Comparison of ENCODE assay signal across 13 cellular contexts in genomic region chr10:131790021-131790420, GRCh38.
DNase-seq lines count a peak whose midpoint lies in the region; ATAC-seq and TF ChIP-seq lines count a peak whose summit lies in the region.
"Had no signal": no experiment of that assay in that cellular context is flagged by ENCODE, and none has a peak within 500 bp of the region (broad histone marks: within the 10 kb centered on the region; RNA-seq: fewer than 3 reads in every experiment).

No MANE protein-coding gene starts in this region.

- no peaks in the 10 kb centered on the region for H3K79me2 ChIP-seq in HCT116 (ENCODE audit: insufficient read depth, low read length)

- H3K9me2 ChIP-seq in HCT116 (ENCODE audit: insufficient read depth): no peaks in the 10 kb centered on the region

- H3K9me3 Mint-ChIP-seq in activated CD4-positive, alpha-beta T cell treated with anti-CD3 and anti-CD28 coated beads for 36 hours (ENCODE audit: low read depth): no peaks in the 10 kb centered on the region

- TF ChIP-seq POLR2A in HCT116 (IDR thresholded peaks at IDR 0.05; ENCODE audit: borderline replicate concordance, extremely low read depth, insufficient read depth, insufficient read length): no peak

- CTCF ChIA-PET in activated CD4-positive, alpha-beta T cell treated with anti-CD3 and anti-CD28 coated beads for 36 hours (lab: Charles Lee): no interaction called here
- CTCF ChIA-PET in HCT116 (lab: Charles Lee): no interaction called here

- H3K4me1 ChIP-seq in HCT116 (ENCODE audit: control insufficient read depth in 1 of 2, insufficient read depth in 2 of 2, low read length in 2 of 2): no peaks in the 10 kb centered on the region
- H3K4me1 ChIP-seq: upper lobe of left lung had no signal

- H3K27ac Mint-ChIP-seq in activated CD4-positive, alpha-beta T cell treated with anti-CD3 and anti-CD28 coated beads for 36 hours: no peak overlapping the region
- H3K27ac Mint-ChIP-seq: T-helper 17 cell had no signal

- H3K36me3 Mint-ChIP-seq in activated CD4-positive, alpha-beta T cell treated with anti-CD3 and anti-CD28 coated beads for 36 hours (ENCODE audit: low read depth): no peaks in the 10 kb centered on the region

- ATAC-seq in activated CD4-positive, alpha-beta T cell treated with anti-CD3 and anti-CD28 coated beads for 36 hours: peak; percentile 47
- no peak for ATAC-seq in HCT116
- no peak for ATAC-seq in GM19463 (IDR thresholded peaks at IDR 0.05; ENCODE audit: unreplicated experiment)
- ATAC-seq: T-helper 17 cell had no signal

- RAD21 ChIA-PET in HCT116 (lab: Charles Lee; ENCODE audit: low non-redundant PET in 1 of 2, low total read pairs in 2 of 2, uncharacterized antibody in 2 of 2, unreplicated experiment in 2 of 2): no interaction called here

- H3K27me3 Mint-ChIP-seq in activated CD4-positive, alpha-beta T cell treated with anti-CD3 and anti-CD28 coated beads for 36 hours: peaks cover 13% of the 10 kb centered on the region

- H3K9me3 ChIP-seq in HCT116 (ENCODE audit: control insufficient read depth in 1 of 2, insufficient read depth in 1 of 2, low read depth in 1 of 2, low read length in 2 of 2): no peaks in the 10 kb centered on the region
- H3K9me3 ChIP-seq: upper lobe of left lung had no signal

- no peak for TF ChIP-seq CTCF in HCT116 (IDR thresholded peaks at IDR 0.05 in 2 of 3, conservative IDR thresholded peaks at IDR 0.05 in 1 of 3; ENCODE audit: borderline replicate concordance in 1 of 3, insufficient read depth in 1 of 3, low read depth in 2 of 3, low read length in 2 of 3)

- intact Hi-C loops in activated CD4-positive, alpha-beta T cell treated with anti-CD3 and anti-CD28 coated beads for 36 hours (cut with DNase I, micrococcal nuclease): no loop called here
- intact Hi-C loops in HCT116 (cut with micrococcal nuclease): no loop called here

- no peaks in the 10 kb centered on the region for H3K36me3 ChIP-seq in HCT116 (ENCODE audit: control insufficient read depth in 1 of 2, insufficient read depth in 2 of 2, low read length in 2 of 2)
- H3K36me3 ChIP-seq: upper lobe of left lung had no signal

- POLR2A ChIA-PET in activated CD4-positive, alpha-beta T cell treated with anti-CD3 and anti-CD28 coated beads for 36 hours (lab: Charles Lee): no interaction called here
- POLR2A ChIA-PET in HCT116 (lab: Charles Lee): no interaction called here

- no TSS peak for BruUV-seq in HCT116 (replicated peaks; lab: Mats Ljungman, UMichigan)

- H3K4me3 ChIP-seq in HCT116 (replicated peaks in 1 of 2; ENCODE audit: low read depth in 1 of 2, low read length in 2 of 2): no peak overlapping the region
- H3K4me3 ChIP-seq: upper lobe of left lung had no signal

- TF ChIP-seq RAD21 in HCT116 (IDR thresholded peaks at IDR 0.05; ENCODE audit: low read depth): no peak

- H4K20me1 ChIP-seq in HCT116 (ENCODE audit: insufficient read depth): no peaks in the 10 kb centered on the region

- peak; percentile 74 for DNase-seq in activated CD4-positive, alpha-beta T cell treated with anti-CD3 and anti-CD28 coated beads for 36 hours
- no peak for DNase-seq in activated CD4-positive, alpha-beta T cell treated with anti-CD3 and anti-CD28 coated beads, Interleukin-2, amount 50 U/mL, for 4 hours
- DNase-seq in HCT116 (ENCODE audit: low read depth, low spot score) (peak; percentile 46), NCI-H69 (lab: John Stamatoyannopoulos, UW) (no peak), cortex of kidney (lab: John Stamatoyannopoulos, UW) (no peak)
- peak; percentile 57 to 59 for DNase-seq in activated T-cell treated with anti-CD3 and anti-CD28 coated beads, Interleukin-2, amount 50 U/mL, for 48 hours
- DNase-seq in stimulated activated CD4-positive, alpha-beta T cell treated with anti-CD3 and anti-CD28 coated beads, Interleukin-2, amount 100 ng/mL, for 48 hours: peak; percentile 23 to 29
- DNase-seq: hippocampal formation, NCI-H1105, T-helper 17 cell had no signal

- no peak overlapping the region for H3K27ac ChIP-seq in HCT116 (ENCODE audit: low read depth, low read length)
- H3K27ac ChIP-seq: epithelial cell of prostate, upper lobe of left lung had no signal

- H3K4me1 Mint-ChIP-seq in activated CD4-positive, alpha-beta T cell treated with anti-CD3 and anti-CD28 coated beads for 36 hours: no peaks in the 10 kb centered on the region

- no peak overlapping the region for H3K4me2 ChIP-seq in HCT116 (ENCODE audit: low read length)

- no peak overlapping the region for H2AFZ ChIP-seq in HCT116 (ENCODE audit: low read depth, low read length, poor library complexity, severe bottlenecking)

- H3K4me3 Mint-ChIP-seq in activated CD4-positive, alpha-beta T cell treated with anti-CD3 and anti-CD28 coated beads for 36 hours: no peak overlapping the region
- H3K4me3 Mint-ChIP-seq: T-helper 17 cell had no signal

- no peak overlapping the region for H3K9ac ChIP-seq in HCT116 (ENCODE audit: low read length)

- H3K27me3 ChIP-seq in HCT116 (ENCODE audit: insufficient read depth, low read length): no peaks in the 10 kb centered on the region
- H3K27me3 ChIP-seq: upper lobe of left lung had no signal

TF ChIP-seq in HCT116, 20 proteins besides CTCF, POLR2A, EP300 and RAD21:
- TF ChIP-seq EZH2phosphoT487 (IDR thresholded peaks at IDR 0.05; ENCODE audit: borderline replicate concordance) (no peak), POLR2AphosphoS5 (IDR thresholded peaks at IDR 0.05; ENCODE audit: low read depth, low read length) (no peak), SIN3A (IDR thresholded peaks at IDR 0.05; ENCODE audit: low read depth) (no peak), JUND (IDR thresholded peaks at IDR 0.05) (no peak), CEBPB (IDR thresholded peaks at IDR 0.05; ENCODE audit: low read depth) (no peak), ZBTB33 (IDR thresholded peaks at IDR 0.05; ENCODE audit: extremely low read depth, insufficient replicate concordance, low read length) (no peak), ZFX (IDR thresholded peaks at IDR 0.05) (no peak), ELF1 (IDR thresholded peaks at IDR 0.05; ENCODE audit: borderline replicate concordance, low read depth) (no peak), SP1 (IDR thresholded peaks at IDR 0.05; ENCODE audit: low read depth) (peak; percentile 49), TCF7L2 (IDR thresholded peaks at IDR 0.05; ENCODE audit: borderline replicate concordance, extremely low read depth, insufficient read depth, insufficient read length) (no peak), CBX3 (IDR thresholded peaks at IDR 0.05; ENCODE audit: low read depth) (no peak), SRF (IDR thresholded peaks at IDR 0.05; ENCODE audit: low read depth) (no peak)
- TF ChIP-seq, protein P1, sequence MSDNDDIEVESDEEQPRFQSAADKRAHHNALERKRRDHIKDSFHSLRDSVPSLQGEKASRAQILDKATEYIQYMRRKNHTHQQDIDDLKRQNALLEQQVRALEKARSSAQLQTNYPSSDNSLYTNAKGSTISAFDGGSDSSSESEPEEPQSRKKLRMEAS (IDR thresholded peaks at IDR 0.05): 0 out of 2 replicates have a peak, but pooled peaks have one; percentile 19

Comparison
In these comparisons a context has a peak if more than half of its experiments do, and no peak if none do; other contexts are left out.
1. DNase-seq: peak in activated CD4-positive, alpha-beta T cell treated with anti-CD3 and anti-CD28 coated beads for 36 hours (single experiment), HCT116 (single experiment), activated T-cell treated with anti-CD3 and anti-CD28 coated beads, Interleukin-2, amount 50 U/mL, for 48 hours (2 of 2) and stimulated activated CD4-positive, alpha-beta T cell treated with anti-CD3 and anti-CD28 coated beads, Interleukin-2, amount 100 ng/mL, for 48 hours (2 of 2); none in activated CD4-positive, alpha-beta T cell treated with anti-CD3 and anti-CD28 coated beads, Interleukin-2, amount 50 U/mL, for 4 hours (0 of 2), NCI-H69 (single experiment) and cortex of kidney (single experiment).